In the genomic region with DNA sequence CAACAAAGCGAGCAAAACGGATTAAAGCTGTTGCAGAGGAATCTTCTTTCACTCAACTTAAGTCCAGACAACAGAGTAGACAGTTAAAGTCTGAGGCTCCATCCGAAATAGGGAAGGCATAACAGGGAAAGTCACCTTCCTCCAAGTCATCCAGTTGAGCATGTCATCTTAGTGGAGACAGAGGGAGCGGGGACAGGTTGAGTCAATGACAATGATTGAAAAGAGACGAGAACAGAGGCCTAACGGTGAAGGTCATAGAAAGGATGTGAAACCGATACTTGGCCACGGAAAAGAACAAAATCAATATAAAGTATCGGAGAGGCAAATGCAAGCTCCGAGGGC, we compare ENCODE assay signal across 8 cellular contexts. TPM values are rescaled to one million over a fixed set of nuclear protein-coding genes. Genes with fewer than 3 reads are reported as not detected.
DNase-seq lines count a peak whose midpoint lies in the region; ATAC-seq and TF ChIP-seq lines count a peak whose summit lies in the region.

No MANE protein-coding gene starts in this region.

- no peak overlapping the region for H2AFZ ChIP-seq in GM23338
- H2AFZ ChIP-seq in parathyroid adenoma, result peak overlapping the region; percentile 75

- H3K4me1 Mint-ChIP-seq in GM23338 (peaks cover 34% of the 10 kb centered on the region), T-helper 17 cell (peaks cover 46% of the 10 kb centered on the region)

- H3K4me3 ChIP-seq in AG10803 (ENCODE audit: low read length) (peak overlapping the region; percentile 87), GM23338 (peak overlapping the region; percentile 88), fibroblast of the aortic adventitia (ENCODE audit: low read depth, low read length) (peak overlapping the region; percentile 90), parathyroid adenoma (ENCODE audit: low read depth, low read length) (peak overlapping the region; percentile 90)

- H3K9me2 ChIP-seq in GM23338 (ENCODE audit: insufficient read depth), result no peaks in the 10 kb centered on the region

- H3K9me3 Mint-ChIP-seq in GM23338, result no peaks in the 10 kb centered on the region

- H3K27me3 ChIP-seq in GM23338 (ENCODE audit: insufficient read depth) (no peaks in the 10 kb centered on the region), parathyroid adenoma (ENCODE audit: control insufficient read depth, insufficient read depth, low read length) (no peaks in the 10 kb centered on the region)

- H3K4me1 ChIP-seq in GM23338 (ENCODE audit: insufficient read depth), result peaks cover 21% of the 10 kb centered on the region
- H3K4me1 ChIP-seq in parathyroid adenoma, result no peaks in the 10 kb centered on the region

- H3K36me3 Mint-ChIP-seq in GM23338 (ENCODE audit: low read depth) (peaks cover 60% of the 10 kb centered on the region), T-helper 17 cell (ENCODE audit: low read depth) (peaks cover 4% of the 10 kb centered on the region)

- H3K4me2 ChIP-seq in GM23338, result peak overlapping the region; percentile 94
- H3K4me2 ChIP-seq in parathyroid adenoma (ENCODE audit: low read length), result peak overlapping the region; percentile 75

- H3K36me3 ChIP-seq in GM23338 (ENCODE audit: insufficient read depth), result peaks cover 50% of the 10 kb centered on the region
- no peaks in the 10 kb centered on the region for H3K36me3 ChIP-seq in parathyroid adenoma (ENCODE audit: control insufficient read depth, insufficient read depth, low read length)

- DNase-seq in AG10803 (ENCODE audit: low read depth) (no peak), GM23338 (ENCODE audit: low spot score) (no peak), T-helper 17 cell (no peak), fibroblast of the aortic adventitia (ENCODE audit: low read depth) (peak; percentile 30), mesenteric fat pad (ENCODE audit: low spot score) (no peak), EL (no peak)
- no peak for DNase-seq in central memory CD4-positive, alpha-beta T cell

- H4K20me1 ChIP-seq in GM23338 (replicated peaks; ENCODE audit: insufficient read depth), result peaks cover 24% of the 10 kb centered on the region

- H3K27ac Mint-ChIP-seq in GM23338, result peak overlapping the region; percentile 87
- H3K27ac Mint-ChIP-seq in T-helper 17 cell, result peak overlapping the region; percentile 98

- H3K79me2 ChIP-seq in GM23338 (replicated peaks; ENCODE audit: insufficient read depth), result peaks cover 53% of the 10 kb centered on the region
- peaks cover 15% of the 10 kb centered on the region for H3K79me2 ChIP-seq in parathyroid adenoma

- no peak overlapping the region for H3K9ac ChIP-seq in parathyroid adenoma

- TF ChIP-seq CTCF in AG10803 (conservative IDR thresholded peaks at IDR 0.05; ENCODE audit: low read length) (no peak), GM23338 (conservative IDR thresholded peaks at IDR 0.05; ENCODE audit: low read depth in 2 of 2) (no peak), fibroblast of the aortic adventitia (IDR thresholded peaks at IDR 0.05; ENCODE audit: insufficient read depth, low read length) (no peak), parathyroid adenoma (IDR thresholded peaks at IDR 0.05) (no peak)

- no peak overlapping the region for H3K27ac ChIP-seq in GM23338 (ENCODE audit: low read depth)
- H3K27ac ChIP-seq in parathyroid adenoma, result peak overlapping the region; percentile 81

- H3K4me3 Mint-ChIP-seq in GM23338 (peak overlapping the region; percentile 91), T-helper 17 cell (peak overlapping the region; percentile 98)

- H3K27me3 Mint-ChIP-seq in GM23338 (ENCODE audit: insufficient read depth, low read depth, poor library complexity) (peaks cover 14% of the 10 kb centered on the region), T-helper 17 cell (no peaks in the 10 kb centered on the region)

- H3K9me3 ChIP-seq in T-helper 17 cell (ENCODE audit: control insufficient read depth, low read length, poor library complexity, severe bottlenecking) (no peaks in the 10 kb centered on the region), parathyroid adenoma (ENCODE audit: control insufficient read depth, low read length) (no peaks in the 10 kb centered on the region)

- ATAC-seq in GM23338, result peak; percentile 5
- ATAC-seq in T-helper 17 cell, result peak; percentile 18

- H3F3A ChIP-seq in GM23338 (replicated peaks; ENCODE audit: low read depth), result peaks cover 42% of the 10 kb centered on the region

TF ChIP-seq in GM23338, 12 proteins besides CTCF, POLR2A, EP300 and RAD21 (continues in another document):
- no peak for TF ChIP-seq NANOG (IDR thresholded peaks at IDR 0.05; ENCODE audit: borderline replicate concordance)
- no peak for TF ChIP-seq ZNF114 (CRISPR knock-in tag; IDR thresholded peaks at IDR 0.05)
- no peak for TF ChIP-seq EZH2phosphoT487 (IDR thresholded peaks at IDR 0.05; ENCODE audit: unreplicated experiment)
- no peak for TF ChIP-seq POLR2AphosphoS5 (IDR thresholded peaks at IDR 0.05; ENCODE audit: low read depth)
- TF ChIP-seq EZH2 (IDR thresholded peaks at IDR 0.05; ENCODE audit: low read depth, unreplicated experiment), result no peak
- TF ChIP-seq, protein P1, sequence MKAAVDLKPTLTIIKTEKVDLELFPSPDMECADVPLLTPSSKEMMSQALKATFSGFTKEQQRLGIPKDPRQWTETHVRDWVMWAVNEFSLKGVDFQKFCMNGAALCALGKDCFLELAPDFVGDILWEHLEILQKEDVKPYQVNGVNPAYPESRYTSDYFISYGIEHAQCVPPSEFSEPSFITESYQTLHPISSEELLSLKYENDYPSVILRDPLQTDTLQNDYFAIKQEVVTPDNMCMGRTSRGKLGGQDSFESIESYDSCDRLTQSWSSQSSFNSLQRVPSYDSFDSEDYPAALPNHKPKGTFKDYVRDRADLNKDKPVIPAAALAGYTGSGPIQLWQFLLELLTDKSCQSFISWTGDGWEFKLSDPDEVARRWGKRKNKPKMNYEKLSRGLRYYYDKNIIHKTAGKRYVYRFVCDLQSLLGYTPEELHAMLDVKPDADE (IDR thresholded peaks at IDR 0.05), result no peak
- TF ChIP-seq ZNF331 (CRISPR knock-in tag; IDR thresholded peaks at IDR 0.05; ENCODE audit: low read depth), result no peak

RNA-seq across cellular contexts. Expression of a gene that starts 0.4 kb away (rescaled TPM):
- total RNA-seq in GM23338 (2014; rRNA removed; shearing (Covaris generic)), result 22.4 and 25.3 TPM in 2 replicates
- polyA plus RNA-seq in GM23338 (2016; fragmentation: Nextera tagmentation; extraction: Ambion mirVana), result 72.4 and 82.3 TPM in 2 replicates
- total RNA-seq in T-helper 17 cell (10 to 100 TPM; 31.3 to 32.1 TPM), fibroblast of the aortic adventitia (ENCODE audit: low replicate concordance) (8.2 and 33.2 TPM in 2 replicates), mesenteric fat pad (46.5 TPM)

RNA-seq across cellular contexts. Expression of a gene that starts 5.7 kb away (rescaled TPM):
- 1,557 and 1,628 TPM in 2 replicates for total RNA-seq in GM23338 (2014; rRNA removed; shearing (Covaris generic))
- 2,501 and 2,645 TPM in 2 replicates for polyA plus RNA-seq in GM23338 (2016; fragmentation: Nextera tagmentation; extraction: Ambion mirVana)
- total RNA-seq in T-helper 17 cell (1,000 to 10,000 TPM; 2,529 to 2,560 TPM), fibroblast of the aortic adventitia (ENCODE audit: low replicate concordance) (3,258 and 11,376 TPM in 2 replicates), mesenteric fat pad (1,175 TPM)

RNA-seq across cellular contexts. Expression of a gene that starts 26.1 kb away (rescaled TPM):
- 74.4 and 74.6 TPM in 2 replicates for total RNA-seq in GM23338 (2014; rRNA removed; shearing (Covaris generic))
- polyA plus RNA-seq in GM23338 (2016; fragmentation: Nextera tagmentation; extraction: Ambion mirVana), result 31.0 and 33.9 TPM in 2 replicates
- total RNA-seq in T-helper 17 cell (10 to 100 TPM; 53.3 to 68.4 TPM), fibroblast of the aortic adventitia (ENCODE audit: low replicate concordance) (30.9 and 39.7 TPM in 2 replicates), mesenteric fat pad (60.8 TPM)
